In the genomic region with DNA sequence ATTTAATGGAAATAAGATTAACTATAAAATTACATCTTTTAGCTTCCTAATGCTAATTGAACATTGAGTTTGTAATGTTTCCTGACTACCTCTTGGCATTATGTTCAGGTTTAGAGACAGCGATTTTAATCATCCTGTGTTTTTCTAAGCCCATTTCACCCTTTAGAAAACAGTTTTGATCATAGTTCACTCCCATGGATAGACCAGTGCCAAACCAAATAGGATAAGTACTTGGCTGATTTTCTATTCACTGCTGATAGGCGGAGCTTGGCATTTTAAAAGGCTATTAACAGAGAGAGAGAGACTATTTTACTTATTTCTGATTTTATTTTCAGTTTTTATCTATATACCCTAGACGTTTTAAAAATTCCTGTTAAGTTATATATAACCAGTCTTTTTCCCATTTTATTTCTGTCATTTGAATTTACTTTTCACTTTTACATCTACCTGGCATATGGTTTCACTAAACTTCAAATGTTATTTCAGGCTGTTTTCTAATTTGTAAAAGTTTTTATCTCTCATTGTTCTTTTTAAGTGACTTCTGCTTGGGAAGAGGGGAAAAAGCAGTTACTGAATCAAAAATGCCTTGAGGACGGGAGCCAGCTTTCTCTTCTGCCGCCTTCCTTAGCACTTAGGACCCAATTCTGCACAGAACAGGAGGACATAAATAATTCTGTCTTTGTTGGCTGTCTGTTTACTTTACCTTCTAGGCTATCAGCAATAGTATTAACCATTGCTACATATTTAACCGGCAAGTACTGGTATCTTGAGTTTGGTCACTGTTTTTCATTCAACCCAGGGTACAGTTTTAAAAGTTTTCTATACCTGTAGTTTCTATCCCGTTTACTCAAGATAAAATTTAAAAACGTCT, we compare ENCODE assay signal across 14 cellular contexts.
DNase-seq lines count a peak whose midpoint lies in the region; TF ChIP-seq lines count a peak whose summit lies in the region.
"Had no signal": no experiment of that assay in that cellular context is flagged by ENCODE, and none has a peak within 500 bp of the region (broad histone marks: within the 10 kb centered on the region; RNA-seq: fewer than 3 reads in every experiment).

No MANE protein-coding gene starts in this region.

- peaks cover 14% of the 10 kb centered on the region for H3K4me1 ChIP-seq in mucosa of stomach (ENCODE audit: control insufficient read depth, insufficient read depth, low read length)
- H3K4me1 ChIP-seq: colonic mucosa had no signal

- H3K36me3 ChIP-seq in mucosa of stomach (ENCODE audit: control insufficient read depth, insufficient read depth, low read length) = no peaks in the 10 kb centered on the region
- H3K36me3 ChIP-seq: colonic mucosa had no signal

- no peaks in the 10 kb centered on the region for H3K9me3 Mint-ChIP-seq in activated naive CD4-positive, alpha-beta T cell treated with anti-CD3 and anti-CD28 coated beads, Interleukin-2, amount 10 ng/mL, durations not matched to agents 7 days and 5 days

- H3K9me3 ChIP-seq in mucosa of stomach (ENCODE audit: control insufficient read depth, low read length) = no peaks in the 10 kb centered on the region
- H3K9me3 ChIP-seq: colonic mucosa had no signal

- peak overlapping the region; percentile 29 for H3K9ac ChIP-seq in mucosa of stomach (ENCODE audit: low read length)

- no peaks in the 10 kb centered on the region for H3K36me3 Mint-ChIP-seq in activated naive CD4-positive, alpha-beta T cell treated with anti-CD3 and anti-CD28 coated beads, Interleukin-2, amount 10 ng/mL, durations not matched to agents 7 days and 5 days
- H3K36me3 Mint-ChIP-seq: naive thymus-derived CD8-positive, alpha-beta T cell had no signal

- no peak overlapping the region for H3K4me3 Mint-ChIP-seq in activated naive CD4-positive, alpha-beta T cell treated with anti-CD3 and anti-CD28 coated beads, Interleukin-2, amount 10 ng/mL, durations not matched to agents 7 days and 5 days
- H3K4me3 Mint-ChIP-seq: naive thymus-derived CD8-positive, alpha-beta T cell had no signal

- no peak overlapping the region for H3K4me3 ChIP-seq in fibroblast of mammary gland (ENCODE audit: control insufficient read depth, low read depth, low read length)
- H3K4me3 ChIP-seq in mucosa of stomach (ENCODE audit: low read length) = no peak overlapping the region
- H3K4me3 ChIP-seq: colonic mucosa had no signal

- TF ChIP-seq CTCF in fibroblast of mammary gland (conservative IDR thresholded peaks at IDR 0.05; ENCODE audit: control insufficient read depth, insufficient read depth, low read depth, low read length) = no peak

- no peaks in the 10 kb centered on the region for H3K27me3 ChIP-seq in mucosa of stomach (ENCODE audit: control insufficient read depth, insufficient read depth, low read length)
- H3K27me3 ChIP-seq: colonic mucosa had no signal

- H3K27ac Mint-ChIP-seq in activated naive CD4-positive, alpha-beta T cell treated with anti-CD3 and anti-CD28 coated beads, Interleukin-2, amount 10 ng/mL, durations not matched to agents 7 days and 5 days = no peak overlapping the region
- H3K27ac Mint-ChIP-seq: naive thymus-derived CD8-positive, alpha-beta T cell had no signal

- DNase-seq in DMS153 (lab: John Stamatoyannopoulos, UW) = peak; percentile 60
- peak; percentile 28 for DNase-seq in NCI-H2196 (lab: John Stamatoyannopoulos, UW; ENCODE audit: unreplicated experiment)
- DNase-seq in fibroblast of mammary gland (ENCODE audit: low read depth) = peak; percentile 54
- no peak for DNase-seq in pons (ENCODE audit: low spot score)
- DNase-seq in NCI-H1436 treated with DMSO at 0.1 percent for 48 hours (lab: John Stamatoyannopoulos, UW) = no peak
- DNase-seq in amniotic stem cell (lab: John Stamatoyannopoulos, UW) = no peak
- DNase-seq in activated naive CD4-positive, alpha-beta T cell treated with anti-CD3 and anti-CD28 coated beads, Interleukin-2, amount 10 ng/mL, durations not matched to agents 7 days and 5 days = no peak
- DNase-seq: activated T-cell treated with anti-CD3 and anti-CD28 coated beads, Interleukin-2, amount 50 U/mL, for 48 hours; colonic mucosa; erythroblast; Karpas-422; naive thymus-derived CD8-positive, alpha-beta T cell; stimulated activated CD4-positive, alpha-beta T cell treated with anti-CD3 and anti-CD28 coated beads, Interleukin-2, amount 100 ng/mL, for 24 hours had no signal

- H3K27me3 Mint-ChIP-seq in activated naive CD4-positive, alpha-beta T cell treated with anti-CD3 and anti-CD28 coated beads, Interleukin-2, amount 10 ng/mL, durations not matched to agents 7 days and 5 days = peaks cover 4% of the 10 kb centered on the region

- no peaks in the 10 kb centered on the region for H3K4me1 Mint-ChIP-seq in activated naive CD4-positive, alpha-beta T cell treated with anti-CD3 and anti-CD28 coated beads, Interleukin-2, amount 10 ng/mL, durations not matched to agents 7 days and 5 days

- CTCF ChIA-PET in activated naive CD4-positive, alpha-beta T cell treated with anti-CD3 and anti-CD28 coated beads, Interleukin-2, amount 10 ng/mL, durations not matched to agents 7 days and 5 days (lab: Charles Lee) = no interaction called here

Comparison
In these comparisons a context has a peak if more than half of its experiments do, and no peak if none do; other contexts are left out.
1. DNase-seq: peak in DMS153 (single experiment), NCI-H2196 (single experiment) and fibroblast of mammary gland (single experiment); none in pons (single experiment), NCI-H1436 treated with DMSO at 0.1 percent for 48 hours (single experiment), amniotic stem cell (single experiment) and activated naive CD4-positive, alpha-beta T cell treated with anti-CD3 and anti-CD28 coated beads, Interleukin-2, amount 10 ng/mL, durations not matched to agents 7 days and 5 days (single experiment).